Comparison of ENCODE assay signal across 23 cellular contexts in the genomic region with DNA sequence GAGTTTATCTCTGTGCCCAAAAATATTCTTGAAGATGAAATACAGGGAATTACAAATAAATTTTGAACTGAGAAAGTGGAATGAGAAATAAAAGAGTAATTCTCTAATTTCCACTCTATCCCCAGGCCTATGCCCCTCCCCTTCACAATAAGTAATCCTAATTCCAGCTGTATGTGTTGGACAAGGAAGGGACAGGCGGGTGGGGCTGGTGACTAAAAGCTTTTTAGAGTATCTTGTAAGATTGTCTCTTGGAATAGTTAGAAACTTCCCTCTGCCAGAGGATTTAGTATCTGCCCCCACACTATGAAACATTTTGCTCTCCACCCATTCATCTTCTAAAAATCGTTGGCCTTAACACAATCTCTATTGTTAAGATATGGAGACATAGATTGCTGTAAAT.
A peak's percentile ranks its signal among the peaks of the same experiment; 100 is the strongest.
DNase-seq lines count a peak whose midpoint lies in the region; ATAC-seq, FAIRE-seq and TF ChIP-seq lines count a peak whose summit lies in the region.
"Had no signal": no experiment of that assay in that cellular context is flagged by ENCODE, and none has a peak within 500 bp of the region (broad histone marks: within the 10 kb centered on the region; RNA-seq: fewer than 3 reads in every experiment).

No MANE protein-coding gene starts in this region.

- DNase-seq in HFFc6 (no peak), bronchial epithelial cell (ENCODE audit: low read depth) (peak; percentile 55), foreskin fibroblast (peak; percentile 20 to 61), HTR-8/SVneo (ENCODE audit: insufficient read length, low spot score) (no peak)
- DNase-seq in activated CD4-positive, alpha-beta T cell treated with anti-CD3 and anti-CD28 coated beads, Interleukin-2, amount 10 ng/mL, durations not matched to agents 7 days and 5 days = no peak
- DNase-seq: CD4-positive, alpha-beta memory T cell; DMS53; EL; H7; Karpas-422; NCI-H1092 treated with DMSO at 0.1 percent for 48 hours; NCI-H1694 treated with DMSO at 0.1 percent for 48 hours; NK-92 treated with Interleukin-12 subunit alpha and Interleukin-12 subunit beta, amount 100 ng/mL, for 24 hours; SIG-M5 had no signal

- no peak overlapping the region for H3K27ac ChIP-seq in ACC112 (ENCODE audit: low read depth, low read length)
- H3K27ac ChIP-seq: BLaER1, HL-60 had no signal

- peaks cover 22% of the 10 kb centered on the region for H3K4me1 ChIP-seq in ACC112 (ENCODE audit: control insufficient read depth, insufficient read depth, low read length, unreplicated experiment)

- peak overlapping the region; percentile 55 for H2AFZ ChIP-seq in ACC112 (ENCODE audit: low read length, unreplicated experiment)

- H3K4me3 ChIP-seq in ACC112 (ENCODE audit: low read depth, low read length) (no peak overlapping the region), bronchial epithelial cell (ENCODE audit: low read depth, low read length) (no peak overlapping the region), foreskin fibroblast (ENCODE audit: low read depth in 1 of 2, low read length in 2 of 2) (no peak overlapping the region)
- H3K4me3 ChIP-seq: BLaER1 had no signal

- TF ChIP-seq CTCF in HFFc6 (IDR thresholded peaks at IDR 0.05) (no peak), bronchial epithelial cell (IDR thresholded peaks at IDR 0.05; ENCODE audit: insufficient read depth, low read length, severe bottlenecking) (no peak), foreskin fibroblast (IDR thresholded peaks at IDR 0.05; ENCODE audit: low read depth, low read length) (no peak)

- H3K27me3 Mint-ChIP-seq in HFFc6 (ENCODE audit: insufficient read depth) = no peaks in the 10 kb centered on the region; the same call in 1 of the 2 replicates
- no peaks in the 10 kb centered on the region for H3K27me3 Mint-ChIP-seq in activated CD4-positive, alpha-beta T cell treated with anti-CD3 and anti-CD28 coated beads, Interleukin-2, amount 10 ng/mL, durations not matched to agents 7 days and 5 days
- H3K27me3 Mint-ChIP-seq: CD4-positive, alpha-beta memory T cell; IgD-negative memory B cell had no signal

- H3K79me2 ChIP-seq in ACC112 (ENCODE audit: control insufficient read depth, insufficient read depth, low read length, unreplicated experiment) = no peaks in the 10 kb centered on the region

- no peak overlapping the region for H3K4me3 Mint-ChIP-seq in HFFc6
- H3K4me3 Mint-ChIP-seq in activated CD4-positive, alpha-beta T cell treated with anti-CD3 and anti-CD28 coated beads, Interleukin-2, amount 10 ng/mL, durations not matched to agents 7 days and 5 days = no peak overlapping the region
- H3K4me3 Mint-ChIP-seq: CD4-positive, alpha-beta memory T cell; IgD-negative memory B cell had no signal

- CTCF ChIA-PET in activated CD4-positive, alpha-beta T cell treated with anti-CD3 and anti-CD28 coated beads, Interleukin-2, amount 10 ng/mL, durations not matched to agents 7 days and 5 days (lab: Charles Lee) = no interaction called here

- H3K27ac Mint-ChIP-seq in HFFc6 = peak overlapping the region; percentile 43; the same call in 1 of the 2 replicates
- no peak overlapping the region for H3K27ac Mint-ChIP-seq in activated CD4-positive, alpha-beta T cell treated with anti-CD3 and anti-CD28 coated beads, Interleukin-2, amount 10 ng/mL, durations not matched to agents 7 days and 5 days
- H3K27ac Mint-ChIP-seq: CD4-positive, alpha-beta memory T cell; IgD-negative memory B cell had no signal

- H3K27me3 ChIP-seq in ACC112 (ENCODE audit: insufficient read depth, low read length) (no peaks in the 10 kb centered on the region), bronchial epithelial cell (ENCODE audit: control insufficient read depth, insufficient read depth, low read length) (no peaks in the 10 kb centered on the region)
- H3K27me3 ChIP-seq: BLaER1 had no signal

- no peaks in the 10 kb centered on the region for H3K36me3 ChIP-seq in ACC112 (ENCODE audit: insufficient read depth, low read length)
- H3K36me3 ChIP-seq in bronchial epithelial cell (ENCODE audit: control insufficient read depth, insufficient read depth, low read length) = no peaks in the 10 kb centered on the region
- H3K36me3 ChIP-seq: BLaER1 had no signal

- POLR2A ChIA-PET in activated CD4-positive, alpha-beta T cell treated with anti-CD3 and anti-CD28 coated beads, Interleukin-2, amount 10 ng/mL, durations not matched to agents 7 days and 5 days (lab: Charles Lee) = no interaction called here

- ATAC-seq in HG03196 (IDR thresholded peaks at IDR 0.05; ENCODE audit: unreplicated experiment) = no peak
- no peak for ATAC-seq in HG03095 (IDR thresholded peaks at IDR 0.05; ENCODE audit: unreplicated experiment)

- no peaks in the 10 kb centered on the region for H3K36me3 Mint-ChIP-seq in HFFc6 (ENCODE audit: low read depth)
- no peaks in the 10 kb centered on the region for H3K36me3 Mint-ChIP-seq in activated CD4-positive, alpha-beta T cell treated with anti-CD3 and anti-CD28 coated beads, Interleukin-2, amount 10 ng/mL, durations not matched to agents 7 days and 5 days (ENCODE audit: low read depth)
- H3K36me3 Mint-ChIP-seq: CD4-positive, alpha-beta memory T cell; IgD-negative memory B cell had no signal

- FAIRE-seq in bronchial epithelial cell (lab: Jason Lieb, UNC) (no peak), HTR-8/SVneo (lab: Jason Lieb, UNC) (no peak)
- FAIRE-seq: A204.1, GM12892, GM18507 had no signal

- H3K9me3 Mint-ChIP-seq in HFFc6 = no peaks in the 10 kb centered on the region
- H3K9me3 Mint-ChIP-seq in activated CD4-positive, alpha-beta T cell treated with anti-CD3 and anti-CD28 coated beads, Interleukin-2, amount 10 ng/mL, durations not matched to agents 7 days and 5 days = no peaks in the 10 kb centered on the region
- H3K9me3 Mint-ChIP-seq: IgD-negative memory B cell had no signal

- H3K4me1 Mint-ChIP-seq in HFFc6 (ENCODE audit: low read depth) = peaks cover 50% of the 10 kb centered on the region
- no peaks in the 10 kb centered on the region for H3K4me1 Mint-ChIP-seq in activated CD4-positive, alpha-beta T cell treated with anti-CD3 and anti-CD28 coated beads, Interleukin-2, amount 10 ng/mL, durations not matched to agents 7 days and 5 days
- H3K4me1 Mint-ChIP-seq: CD4-positive, alpha-beta memory T cell; IgD-negative memory B cell had no signal

Comparison
In these comparisons a context has a peak if more than half of its experiments do, and no peak if none do; other contexts are left out.
1. DNase-seq: peak in bronchial epithelial cell (single experiment) and foreskin fibroblast (2 of 2); none in HFFc6 (single experiment), activated CD4-positive, alpha-beta T cell treated with anti-CD3 and anti-CD28 coated beads, Interleukin-2, amount 10 ng/mL, durations not matched to agents 7 days and 5 days (single experiment) and HTR-8/SVneo (single experiment).